In genomic region chr9:127980706-127981558, GRCh38 we compare ENCODE assay signal across 8 cellular contexts. TPM values are rescaled to one million over a fixed set of nuclear protein-coding genes. Genes with fewer than 3 reads are reported as not detected.
DNase-seq lines count a peak whose midpoint lies in the region; ATAC-seq and TF ChIP-seq lines count a peak whose summit lies in the region.

Gene EEIG1, minus strand, starts transcription at chr9:127980989. Its CDS starts 852 bp downstream, at chr9:127980137.

- ATAC-seq in GM18858 (IDR thresholded peaks at IDR 0.05; ENCODE audit: unreplicated experiment): peak; percentile 45
- peak; percentile 71 for ATAC-seq in HG03064 (IDR thresholded peaks at IDR 0.05; ENCODE audit: low read depth, unreplicated experiment)
- ATAC-seq in body of pancreas: peak; percentile 87
- ATAC-seq in gastrocnemius medialis: peak; percentile 79 to 82

- H3K27me3 ChIP-seq in body of pancreas: no peaks in the 10 kb centered on the region
- H3K27me3 ChIP-seq in gastrocnemius medialis: no peaks in the 10 kb centered on the region

- peak within 1 kb of the TSS; percentile 83 to 97 (median 93) for H3K27ac ChIP-seq in body of pancreas
- peak within 1 kb of the TSS; percentile 89 to 95 (median 92) for H3K27ac ChIP-seq in gastrocnemius medialis

- in situ Hi-C loops in gastrocnemius medialis (cut with MboI; ENCODE audit: low sequenced_read_pairs in 4 of 4): no loop called here

- H3K4me3 ChIP-seq in body of pancreas: peak within 1 kb of the TSS; percentile 66 to 76
- H3K4me3 ChIP-seq in iPS-11a (ENCODE audit: low read depth, low read length): peak within 1 kb of the TSS; percentile 78
- H3K4me3 ChIP-seq in gastrocnemius medialis: peak within 1 kb of the TSS; percentile 67 to 97 (median 78)

- H3K9me3 ChIP-seq in body of pancreas (no peaks in the 10 kb centered on the region), gastrocnemius medialis (no peaks in the 10 kb centered on the region)

- 0 to 1% methylated on average over 21 to 45 of the region's 93 CpGs for WGBS in body of pancreas, 2 donors

- no peak for TF ChIP-seq CTCF in body of pancreas (IDR thresholded peaks at IDR 0.05)
- no peak for TF ChIP-seq CTCF in gastrocnemius medialis (IDR thresholded peaks at IDR 0.05 in 4 of 5, conservative IDR thresholded peaks at IDR 0.05 in 1 of 5)

- no peaks in the 10 kb centered on the region for H3K36me3 ChIP-seq in body of pancreas (replicated peaks in 1 of 2; ENCODE audit: insufficient read depth in 1 of 2, low read depth in 2 of 2)
- no peaks in the 10 kb centered on the region for H3K36me3 ChIP-seq in gastrocnemius medialis

- intact Hi-C loops in body of pancreas (cut with DNase I) (no loop called here), gastrocnemius medialis (cut with DNase I; ENCODE audit: low total_unique reads) (loop anchor here (1.0 to 5.0 kb wide), 2 partner anchors 16 to 116 kb away; no protein-coding TSS in a partner anchor)

- peak; percentile 81 for DNase-seq in A172 (ENCODE audit: low spot score)
- DNase-seq in NCI-H2171 (lab: John Stamatoyannopoulos, UW): peak; percentile 99
- DNase-seq in UCSD-AML1 (lab: John Stamatoyannopoulos, UW; ENCODE audit: unreplicated experiment): peak; percentile 96
- peak; percentile 95 to 96 (median 96) for DNase-seq in body of pancreas
- peak; percentile 92 to 93 for DNase-seq in gastrocnemius medialis

- H3K4me1 ChIP-seq in body of pancreas (peaks cover 50% of the 10 kb centered on the region), gastrocnemius medialis (peaks cover 44 to 50% of the 10 kb centered on the region in 2 donors)

- TF ChIP-seq POLR2A in body of pancreas (IDR thresholded peaks at IDR 0.05): peak; percentile 51 to 83 (median 80)
- TF ChIP-seq POLR2A in gastrocnemius medialis (IDR thresholded peaks at IDR 0.05): peak; percentile 93 to 95

RNA-seq across cellular contexts. Expression of gene EEIG1, which starts in this region (rescaled TPM):
- 21.4 and 23.6 TPM in 2 replicates for total RNA-seq in A172 (2014; rRNA removed; shearing (Covaris generic))
- total RNA-seq in body of pancreas: 10 to 100 TPM; 41.9 to 42.0 TPM
- 1 to 10 TPM; 1.8 to 4.5 (median 2.8) TPM for total RNA-seq in gastrocnemius medialis

Comparison
In these comparisons a context has a peak if more than half of its experiments do, and no peak if none do; other contexts are left out.
1. Peak in every context shown above with its lines: DNase-seq, ATAC-seq, H3K4me3 ChIP-seq and H3K27ac ChIP-seq.